Comparison of ENCODE assay signal across 21 cellular contexts in genomic region chr2:74041726-74042125, GRCh38. TPM values are rescaled to one million over a fixed set of nuclear protein-coding genes. Genes with fewer than 3 reads are reported as not detected.
A peak's percentile ranks its signal among the peaks of the same experiment; 100 is the strongest.
DNase-seq lines count a peak whose midpoint lies in the region; ATAC-seq and TF ChIP-seq lines count a peak whose summit lies in the region.
"Had no signal": no experiment of that assay in that cellular context is flagged by ENCODE, and none has a peak within 500 bp of the region (broad histone marks: within the 10 kb centered on the region; RNA-seq: fewer than 3 reads in every experiment).

No MANE protein-coding gene starts in this region.

- no peaks in the 10 kb centered on the region for H3K27me3 Mint-ChIP-seq in activated naive CD8-positive, alpha-beta T cell
- H3K27me3 Mint-ChIP-seq in activated naive CD8-positive, alpha-beta T cell treated with anti-CD3 and anti-CD28 coated beads for 36 hours, result no peaks in the 10 kb centered on the region
- no peaks in the 10 kb centered on the region for H3K27me3 Mint-ChIP-seq in dendritic cell treated with granulocyte-macrophage colony-stimulating factor and Interleukin-4, amounts not matched to agents 40 ng/mL and 50 ng/mL, for 4 days
- H3K27me3 Mint-ChIP-seq in natural killer cell (ENCODE audit: low read depth in 2 of 2), result no peaks in the 10 kb centered on the region

- no peak overlapping the region for H3K4me3 Mint-ChIP-seq in activated naive CD8-positive, alpha-beta T cell
- H3K4me3 Mint-ChIP-seq in activated naive CD8-positive, alpha-beta T cell treated with anti-CD3 and anti-CD28 coated beads for 36 hours, result no peak overlapping the region
- H3K4me3 Mint-ChIP-seq in dendritic cell treated with granulocyte-macrophage colony-stimulating factor and Interleukin-4, amounts not matched to agents 40 ng/mL and 50 ng/mL, for 4 days, result no peak overlapping the region
- peak overlapping the region; percentile 69 for H3K4me3 Mint-ChIP-seq in natural killer cell

- no peaks in the 10 kb centered on the region for H3K36me3 ChIP-seq in aorta (ENCODE audit: control insufficient read depth in 1 of 2, insufficient read depth in 2 of 2, low read length in 1 of 2)

- no peaks in the 10 kb centered on the region for H3K9me3 ChIP-seq in aorta (ENCODE audit: control insufficient read depth, low read length)
- H3K9me3 ChIP-seq: BLaER1, MG63 had no signal

- no peak for TF ChIP-seq CTCF in natural killer cell (IDR thresholded peaks at IDR 0.05)

- no peak overlapping the region for H3K27ac ChIP-seq in aorta (ENCODE audit: low read depth in 1 of 2, low read length in 2 of 2)
- H3K27ac ChIP-seq: 22Rv1, BLaER1, RWPE1, SK-N-MC had no signal

- H3K9me3 Mint-ChIP-seq in activated naive CD8-positive, alpha-beta T cell (ENCODE audit: low read depth), result no peaks in the 10 kb centered on the region
- no peaks in the 10 kb centered on the region for H3K9me3 Mint-ChIP-seq in activated naive CD8-positive, alpha-beta T cell treated with anti-CD3 and anti-CD28 coated beads for 36 hours
- H3K9me3 Mint-ChIP-seq in dendritic cell treated with granulocyte-macrophage colony-stimulating factor and Interleukin-4, amounts not matched to agents 40 ng/mL and 50 ng/mL, for 4 days, result peaks cover 7% of the 10 kb centered on the region
- no peaks in the 10 kb centered on the region for H3K9me3 Mint-ChIP-seq in natural killer cell
- H3K9me3 Mint-ChIP-seq: IgD-negative memory B cell had no signal

- H3K27ac Mint-ChIP-seq in activated naive CD8-positive, alpha-beta T cell, result peak overlapping the region; percentile 2
- no peak overlapping the region for H3K27ac Mint-ChIP-seq in activated naive CD8-positive, alpha-beta T cell treated with anti-CD3 and anti-CD28 coated beads for 36 hours
- peak overlapping the region; percentile 86 for H3K27ac Mint-ChIP-seq in dendritic cell treated with granulocyte-macrophage colony-stimulating factor and Interleukin-4, amounts not matched to agents 40 ng/mL and 50 ng/mL, for 4 days
- H3K27ac Mint-ChIP-seq in natural killer cell, result peak overlapping the region; percentile 65 to 84
- H3K27ac Mint-ChIP-seq: IgD-negative memory B cell had no signal

- WGBS in aorta, 2 donors, result 96 to 97% methylated on average over 1 of the region's 1 CpG

- no peak for DNase-seq in activated naive CD8-positive, alpha-beta T cell treated with anti-CD3 and anti-CD28 coated beads for 36 hours
- DNase-seq in natural killer cell (no peak), Kasumi-1 (lab: John Stamatoyannopoulos, UW) (no peak), aorta (no peak), UCSD-AML1 (lab: John Stamatoyannopoulos, UW; ENCODE audit: unreplicated experiment) (no peak)
- DNase-seq in activated CD4-positive, alpha-beta T cell treated with anti-CD3 and anti-CD28 coated beads for 48 hours, result no peak
- DNase-seq: ACHN, DMS79, H7, MG63, NCI-H1417, NCI-H1694 treated with DMSO at 0.1 percent for 48 hours, NCI-H510A, SHP77 treated with DMSO at 0.1 percent for 48 hours had no signal

- ATAC-seq in natural killer cell, result no peak
- no peak for ATAC-seq in aorta (ENCODE audit: low FRiP score)

- H3K4me1 Mint-ChIP-seq in activated naive CD8-positive, alpha-beta T cell (ENCODE audit: low read depth), result peaks cover 79% of the 10 kb centered on the region
- peaks cover 57% of the 10 kb centered on the region for H3K4me1 Mint-ChIP-seq in activated naive CD8-positive, alpha-beta T cell treated with anti-CD3 and anti-CD28 coated beads for 36 hours
- peaks cover 76% of the 10 kb centered on the region for H3K4me1 Mint-ChIP-seq in dendritic cell treated with granulocyte-macrophage colony-stimulating factor and Interleukin-4, amounts not matched to agents 40 ng/mL and 50 ng/mL, for 4 days (ENCODE audit: low read depth)
- peaks cover 78% of the 10 kb centered on the region in 2 donors for H3K4me1 Mint-ChIP-seq in natural killer cell

- no peak overlapping the region for H3K4me3 ChIP-seq in aorta (ENCODE audit: low read length in 2 of 2)
- H3K4me3 ChIP-seq: BLaER1, MG63, SK-N-MC had no signal

- peaks cover 5% of the 10 kb centered on the region for H3K36me3 Mint-ChIP-seq in activated naive CD8-positive, alpha-beta T cell
- peaks cover 12% of the 10 kb centered on the region for H3K36me3 Mint-ChIP-seq in activated naive CD8-positive, alpha-beta T cell treated with anti-CD3 and anti-CD28 coated beads for 36 hours
- H3K36me3 Mint-ChIP-seq in dendritic cell treated with granulocyte-macrophage colony-stimulating factor and Interleukin-4, amounts not matched to agents 40 ng/mL and 50 ng/mL, for 4 days (ENCODE audit: low read depth), result peaks cover 63% of the 10 kb centered on the region
- no peaks in the 10 kb centered on the region for H3K36me3 Mint-ChIP-seq in natural killer cell

- H3K4me1 ChIP-seq in aorta (ENCODE audit: control insufficient read depth in 1 of 2, insufficient read depth in 2 of 2, low read length in 2 of 2), result no peaks in the 10 kb centered on the region

- H3K27me3 ChIP-seq in aorta (ENCODE audit: control insufficient read depth in 1 of 2, insufficient read depth in 2 of 2, low read length in 1 of 2), result no peaks in the 10 kb centered on the region
- H3K27me3 ChIP-seq: BLaER1, MG63 had no signal

- intact Hi-C loops in dendritic cell treated with granulocyte-macrophage colony-stimulating factor and Interleukin-4, amounts not matched to agents 40 ng/mL and 50 ng/mL, for 4 days (cut with micrococcal nuclease), result no loop called here
- intact Hi-C loops in natural killer cell (cut with micrococcal nuclease) (no loop called here), aorta (cut with DNase I) (no loop called here)

RNA-seq across cellular contexts. Expression of gene TET3, which starts 57.0 kb away (rescaled TPM):
- total RNA-seq in activated naive CD8-positive, alpha-beta T cell treated with anti-CD3 and anti-CD28 coated beads for 36 hours, result 10 to 100 TPM; 14.8 TPM
- total RNA-seq in natural killer cell, result 10 to 100 TPM; 40.0 to 47.9 (median 45.3) TPM
- 10 to 100 TPM in 1 of 2 donors, 1 to 10 TPM in 1; 9.5 to 12.1 TPM for total RNA-seq in aorta
- polyA plus RNA-seq in aorta, result 1 to 10 TPM; 1.0 to 1.9 TPM
